Comparison of ENCODE assay signal across 8 cellular contexts in the genomic region with DNA sequence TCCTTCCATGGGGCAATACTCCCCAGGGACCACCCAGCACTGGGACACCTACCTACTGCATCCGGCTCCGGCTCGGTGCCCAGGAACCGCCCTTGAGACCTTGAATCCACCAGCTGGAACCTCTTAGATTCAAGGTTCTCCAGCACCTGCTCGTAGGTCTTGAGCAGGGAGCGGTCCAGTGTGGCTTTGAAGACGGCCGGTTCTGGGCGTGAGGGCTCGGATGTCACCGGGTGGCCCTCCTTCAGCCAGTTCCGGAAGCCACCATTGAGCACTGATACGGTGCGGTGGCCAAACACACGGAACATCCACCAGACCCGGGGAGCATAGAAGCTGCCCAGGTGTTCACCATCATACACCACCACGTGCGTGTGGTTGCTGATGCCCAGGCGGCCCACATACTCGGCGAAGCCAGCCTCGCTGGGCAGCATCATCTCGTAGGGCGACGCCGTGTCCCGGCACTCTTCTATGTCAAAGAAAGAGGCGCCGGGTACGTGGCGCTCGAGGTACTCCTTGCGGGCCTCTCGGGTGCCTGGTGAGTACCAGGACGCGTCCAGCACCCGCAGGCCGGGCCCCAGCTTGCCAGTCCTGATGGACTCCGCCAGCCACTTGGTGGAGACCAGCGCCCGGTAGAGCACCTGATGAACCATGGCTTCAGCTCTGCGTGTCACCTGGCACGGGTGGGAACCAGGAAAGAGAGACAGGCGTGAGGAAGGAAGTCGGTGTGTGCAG. TPM values are rescaled to one million over a fixed set of nuclear protein-coding genes. Genes with fewer than 3 reads are reported as not detected.
DNase-seq lines count a peak whose midpoint lies in the region; ATAC-seq, FAIRE-seq and TF ChIP-seq lines count a peak whose summit lies in the region.

No MANE protein-coding gene starts in this region.

- peak overlapping the region; percentile 91 for H3K4me3 Mint-ChIP-seq in astrocyte (ENCODE audit: unreplicated experiment)
- peak overlapping the region; percentile 70 to 81 (median 79) for H3K4me3 Mint-ChIP-seq in immature natural killer cell
- H3K4me3 Mint-ChIP-seq in stimulated activated memory B cell treated with anti-CD40 and anti-IgM and Interleukin-4, amounts not matched to agents 10 μg/mL and 1 μg/mL and 100 μg/mL, for 72 hours, result peak overlapping the region; percentile 77

- H3K36me3 ChIP-seq in HUES48 (ENCODE audit: control insufficient read depth, insufficient read depth, low read length), result peaks cover 19% of the 10 kb centered on the region
- H3K36me3 ChIP-seq in astrocyte (ENCODE audit: insufficient read depth, low read length), result no peaks in the 10 kb centered on the region

- peaks cover 57% of the 10 kb centered on the region for H4K20me1 ChIP-seq in astrocyte (ENCODE audit: insufficient read depth, low read length)

- H3K27me3 Mint-ChIP-seq in astrocyte (ENCODE audit: low read depth, unreplicated experiment), result no peaks in the 10 kb centered on the region
- H3K27me3 Mint-ChIP-seq in immature natural killer cell (ENCODE audit: low read depth in 3 of 3), result no peaks in the 10 kb centered on the region
- no peaks in the 10 kb centered on the region for H3K27me3 Mint-ChIP-seq in stimulated activated memory B cell treated with anti-CD40 and anti-IgM and Interleukin-4, amounts not matched to agents 10 μg/mL and 1 μg/mL and 100 μg/mL, for 72 hours

- peak overlapping the region; percentile 83 for H2AFZ ChIP-seq in astrocyte (ENCODE audit: low read depth, low read length)

- peak overlapping the region; percentile 95 for H3K4me3 ChIP-seq in HUES48 (ENCODE audit: low read depth, low read length)
- H3K4me3 ChIP-seq in astrocyte (ENCODE audit: insufficient read depth, low read depth, low read length), result peak overlapping the region; percentile 91

- H3K9me3 ChIP-seq in HUES48 (ENCODE audit: control insufficient read depth, insufficient read depth, low read length), result no peaks in the 10 kb centered on the region
- no peaks in the 10 kb centered on the region for H3K9me3 ChIP-seq in astrocyte (ENCODE audit: insufficient read depth, low read depth, low read length)

- H3K27ac ChIP-seq in HUES48 (ENCODE audit: low read depth, low read length), result no peak overlapping the region
- no peak overlapping the region for H3K27ac ChIP-seq in astrocyte (ENCODE audit: low read depth, low read length)

- peak overlapping the region; percentile 99 for H3K4me2 ChIP-seq in astrocyte (ENCODE audit: low read length)

- H3K4me1 Mint-ChIP-seq in astrocyte (ENCODE audit: low read depth, unreplicated experiment), result peaks cover 8% of the 10 kb centered on the region
- H3K4me1 Mint-ChIP-seq in immature natural killer cell, result peaks cover 23 to 27% of the 10 kb centered on the region in 2 donors
- H3K4me1 Mint-ChIP-seq in stimulated activated memory B cell treated with anti-CD40 and anti-IgM and Interleukin-4, amounts not matched to agents 10 μg/mL and 1 μg/mL and 100 μg/mL, for 72 hours, result peaks cover 24% of the 10 kb centered on the region

- no peak for ATAC-seq in stimulated activated memory B cell treated with anti-CD40 and anti-IgM and Interleukin-4, amounts not matched to agents 10 μg/mL and 1 μg/mL and 100 μg/mL, for 72 hours

- H3K36me3 Mint-ChIP-seq in astrocyte (ENCODE audit: low read depth, unreplicated experiment) (peaks cover 5% of the 10 kb centered on the region), immature natural killer cell (no peaks in the 10 kb centered on the region)
- H3K36me3 Mint-ChIP-seq in stimulated activated memory B cell treated with anti-CD40 and anti-IgM and Interleukin-4, amounts not matched to agents 10 μg/mL and 1 μg/mL and 100 μg/mL, for 72 hours, result no peaks in the 10 kb centered on the region

- H3K9me3 Mint-ChIP-seq in astrocyte (ENCODE audit: unreplicated experiment) (no peaks in the 10 kb centered on the region), immature natural killer cell (no peaks in the 10 kb centered on the region)
- H3K9me3 Mint-ChIP-seq in stimulated activated memory B cell treated with anti-CD40 and anti-IgM and Interleukin-4, amounts not matched to agents 10 μg/mL and 1 μg/mL and 100 μg/mL, for 72 hours, result no peaks in the 10 kb centered on the region

- DNase-seq in astrocyte (ENCODE audit: low read depth), result no peak
- no peak for DNase-seq in immature natural killer cell
- DNase-seq in ecto neural progenitor cell (ENCODE audit: low spot score), result no peak
- DNase-seq in NCI-H82 treated with DMSO at 0.1 percent for 48 hours (lab: John Stamatoyannopoulos, UW; ENCODE audit: unreplicated experiment), result no peak
- DNase-seq in NCI-H2029 treated with DMSO at 0.1 percent for 48 hours (lab: John Stamatoyannopoulos, UW), result no peak
- DNase-seq in DMS53 (lab: John Stamatoyannopoulos, UW), result no peak

- H3K4me1 ChIP-seq in HUES48 (ENCODE audit: control insufficient read depth, insufficient read depth, low read length), result peaks cover 10% of the 10 kb centered on the region; the same call in 1 of the 2 replicates
- H3K4me1 ChIP-seq in astrocyte (ENCODE audit: insufficient read depth, low read length), result peaks cover 11% of the 10 kb centered on the region

- H3K79me2 ChIP-seq in astrocyte (ENCODE audit: insufficient read depth, low read length), result peaks cover 28% of the 10 kb centered on the region

- H3K27me3 ChIP-seq in HUES48 (ENCODE audit: control insufficient read depth, insufficient read depth, low read length) (no peaks in the 10 kb centered on the region), astrocyte (ENCODE audit: insufficient read depth, low read length) (no peaks in the 10 kb centered on the region)

- no peak for TF ChIP-seq CTCF in astrocyte (IDR thresholded peaks at IDR 0.05; ENCODE audit: insufficient read depth, low read depth, low read length)

- H3K27ac Mint-ChIP-seq in astrocyte (ENCODE audit: unreplicated experiment) (peak overlapping the region; percentile 58), immature natural killer cell (peak overlapping the region in 2 of 6 donors; percentile 75 to 80)
- peak overlapping the region; percentile 49 for H3K27ac Mint-ChIP-seq in stimulated activated memory B cell treated with anti-CD40 and anti-IgM and Interleukin-4, amounts not matched to agents 10 μg/mL and 1 μg/mL and 100 μg/mL, for 72 hours

- no peak for FAIRE-seq in astrocyte (lab: Jason Lieb, UNC)

- no peak overlapping the region for H3K9ac ChIP-seq in HUES48 (ENCODE audit: low read depth, low read length)
- H3K9ac ChIP-seq in astrocyte (ENCODE audit: low read length), result peak overlapping the region; percentile 86

RNA-seq across cellular contexts. Expression of gene TST, which starts 1.0 kb away (rescaled TPM):
- 32.2 and 36.3 TPM in 2 replicates for total RNA-seq in astrocyte
- polyA plus RNA-seq in immature natural killer cell, result 10 to 100 TPM in 1 of 3 donors, 1 to 10 TPM in 2; 8.1 to 20.8 (median 8.4) TPM

RNA-seq across cellular contexts. Expression of gene MPST, which starts 1.3 kb away (rescaled TPM):
- 65.2 and 67.8 TPM in 2 replicates for total RNA-seq in astrocyte
- 10 to 100 TPM; 56.0 to 97.5 (median 59.7) TPM for polyA plus RNA-seq in immature natural killer cell

RNA-seq across cellular contexts. Expression of gene KCTD17, which starts 33.3 kb away (rescaled TPM):
- 29.0 and 31.3 TPM in 2 replicates for total RNA-seq in astrocyte
- 10 to 100 TPM; 10.7 to 16.1 (median 14.3) TPM for polyA plus RNA-seq in immature natural killer cell
